In genomic region chr5:140966293-140967225, GRCh38 we compare ENCODE assay signal across 9 cellular contexts. TPM values are rescaled to one million over a fixed set of nuclear protein-coding genes. Genes with fewer than 3 reads are reported as not detected.
DNase-seq lines count a peak whose midpoint lies in the region; ATAC-seq and TF ChIP-seq lines count a peak whose summit lies in the region.
"Had no signal": no experiment of that assay in that cellular context is flagged by ENCODE, and none has a peak within 500 bp of the region (broad histone marks: within the 10 kb centered on the region; RNA-seq: fewer than 3 reads in every experiment).

Gene PCDHAC2, plus strand, starts transcription at chr5:140966476. Its CDS starts 291 bp downstream, at chr5:140966767.

- H3K4me3 Mint-ChIP-seq in H9: peak within 1 kb of the TSS; percentile 82 to 94
- H3K4me3 Mint-ChIP-seq in effector memory CD8-positive, alpha-beta T cell: no peak within 1 kb of the TSS

- H3K9me3 Mint-ChIP-seq in H9: no peaks in the 10 kb centered on the region
- no peaks in the 10 kb centered on the region for H3K9me3 Mint-ChIP-seq in effector memory CD8-positive, alpha-beta T cell

- H4K91ac ChIP-seq in H9 (ENCODE audit: insufficient read length, low read depth, low read length): no peak within 1 kb of the TSS

- no peak within 1 kb of the TSS for H4K8ac ChIP-seq in H9 (replicated peaks; ENCODE audit: insufficient read length, low read depth, low read length)

- H3K79me2 ChIP-seq in H9 (ENCODE audit: insufficient read depth, low read length) (no peaks in the 10 kb centered on the region), PC-3 (ENCODE audit: low read length) (peaks cover 11% of the 10 kb centered on the region; the same call in 1 of the 2 replicates)

- H3K4me2 ChIP-seq in H9 (ENCODE audit: insufficient read depth, insufficient read length, low read length) (peak within 1 kb of the TSS; percentile 54), PC-3 (ENCODE audit: low read length) (peak within 1 kb of the TSS; percentile 97)

- H3K4me3 ChIP-seq in PC-3 (ENCODE audit: low read length) (peak within 1 kb of the TSS; percentile 90), esophagus squamous epithelium (peak within 1 kb of the TSS; percentile 31 to 67 (median 47)), mucosa of stomach (ENCODE audit: low read length) (no peak within 1 kb of the TSS)
- H3K4me3 ChIP-seq: K562 had no signal

- CTCF ChIA-PET in PC-3 (lab: Charles Lee): interaction anchor here (0.6 to 1.4 kb wide), 4 partner anchors 74 to 145 kb away, joined by 4 to 7 read pairs (median 4); partner anchors contain the start of gene PCDHA5

- H3K27ac ChIP-seq in H9 (ENCODE audit: insufficient read length, low read depth, low read length) (no peak within 1 kb of the TSS), PC-3 (ENCODE audit: low read length) (no peak within 1 kb of the TSS), esophagus squamous epithelium (no peak within 1 kb of the TSS)

- H3T11ph ChIP-seq in H9 (ENCODE audit: low read length): no peak within 1 kb of the TSS

- H3K9me2 ChIP-seq in PC-3 (replicated peaks; ENCODE audit: low read length): no peaks in the 10 kb centered on the region

- peaks cover 40 to 44% of the 10 kb centered on the region in 2 experiments for H3K4me1 Mint-ChIP-seq in H9
- H3K4me1 Mint-ChIP-seq in effector memory CD8-positive, alpha-beta T cell (ENCODE audit: low read depth in 2 of 2): no peaks in the 10 kb centered on the region

- H3K23me2 ChIP-seq in H9 (ENCODE audit: insufficient read length, low read depth, low read length, poor library complexity, severe bottlenecking): peaks cover 14% of the 10 kb centered on the region

- peak within 1 kb of the TSS in 2 of 3 experiments; percentile 54 to 83; a peak in 3 of 7 replicates for H3K27ac Mint-ChIP-seq in H9
- no peak within 1 kb of the TSS for H3K27ac Mint-ChIP-seq in effector memory CD8-positive, alpha-beta T cell

- peaks cover 3% of the 10 kb centered on the region; the same call in 1 of the 2 replicates for H3K4me1 ChIP-seq in H9 (ENCODE audit: insufficient read depth, low read length)
- H3K4me1 ChIP-seq in PC-3 (ENCODE audit: insufficient read depth, low read length): peaks cover 21% of the 10 kb centered on the region
- peaks cover 0 to 18% (median 10%) of the 10 kb centered on the region in 3 donors for H3K4me1 ChIP-seq in esophagus squamous epithelium
- peaks cover 3% of the 10 kb centered on the region for H3K4me1 ChIP-seq in mucosa of stomach (ENCODE audit: control insufficient read depth, insufficient read depth, low read length)

- peaks cover 2% of the 10 kb centered on the region for H4K20me1 ChIP-seq in H9 (ENCODE audit: control insufficient read depth, insufficient read depth, insufficient read length)
- no peaks in the 10 kb centered on the region for H4K20me1 ChIP-seq in PC-3 (ENCODE audit: low read length)

- no peak within 1 kb of the TSS for H2BK12ac ChIP-seq in H9 (ENCODE audit: insufficient read length, low read depth, low read length)

- peaks cover 0 to 4% (median 2%) of the 10 kb centered on the region in 3 experiments; a peak in 3 of 7 replicates for H3K36me3 Mint-ChIP-seq in H9 (ENCODE audit: insufficient read depth in 1 of 3, low read depth in 3 of 3)
- H3K36me3 Mint-ChIP-seq in effector memory CD8-positive, alpha-beta T cell (ENCODE audit: insufficient read depth): no peaks in the 10 kb centered on the region

- no peaks in the 10 kb centered on the region for H3K9me3 ChIP-seq in H9 (ENCODE audit: control insufficient read depth, low read depth, low read length)
- H3K9me3 ChIP-seq in PC-3 (ENCODE audit: low read length): no peaks in the 10 kb centered on the region
- no peaks in the 10 kb centered on the region for H3K9me3 ChIP-seq in esophagus squamous epithelium
- no peaks in the 10 kb centered on the region for H3K9me3 ChIP-seq in mucosa of stomach (ENCODE audit: control insufficient read depth, low read length)

- POLR2A ChIA-PET in PC-3 (lab: Charles Lee; ENCODE audit: unreplicated experiment): interaction anchor here (0.6 to 1.7 kb wide), 4 partner anchors 17 to 1648 kb away, joined by 4 to 6 read pairs (median 4); no protein-coding TSS in a partner anchor

- H3K27me3 Mint-ChIP-seq in H9 (ENCODE audit: low read depth): peaks cover 41% of the 10 kb centered on the region
- H3K27me3 Mint-ChIP-seq in effector memory CD8-positive, alpha-beta T cell: peaks cover 28 to 60% of the 10 kb centered on the region in 2 donors

- no TSS peak for BruUV-seq in PC-3 (replicated peaks; lab: Mats Ljungman, UMichigan)

- peak within 1 kb of the TSS; percentile 44 for H3K9ac ChIP-seq in H9 (ENCODE audit: extremely low read depth, insufficient read length, low read length)
- H3K9ac ChIP-seq in PC-3 (ENCODE audit: low read length): peak within 1 kb of the TSS; percentile 42; the same call in 1 of the 2 replicates
- peak within 1 kb of the TSS; percentile 34 for H3K9ac ChIP-seq in mucosa of stomach (ENCODE audit: low read length)

- no peak within 1 kb of the TSS for H3K4ac ChIP-seq in H9 (ENCODE audit: low read depth, low read length)

- no peak within 1 kb of the TSS for H2AK5ac ChIP-seq in H9 (ENCODE audit: insufficient read length, low read length)

- peak; percentile 83 for DNase-seq in H9
- DNase-seq in PC-3: peak; percentile 60
- no peak for DNase-seq in esophagus squamous epithelium (lab: John Stamatoyannopoulos, UW)
- no peak for DNase-seq in NK-92 treated with Interleukin-12 subunit alpha and Interleukin-12 subunit beta, amount 100 ng/mL, for 24 hours (lab: John Stamatoyannopoulos, UW)
- DNase-seq in effector memory CD8-positive, alpha-beta T cell: no peak

- no peak within 1 kb of the TSS for H4K5ac ChIP-seq in H9 (ENCODE audit: insufficient read length, low read depth, low read length)

- H3K23ac ChIP-seq in H9 (ENCODE audit: insufficient read length, low read depth, low read length): no peak within 1 kb of the TSS

- H2BK5ac ChIP-seq in H9 (ENCODE audit: insufficient read length, low read length): no peak within 1 kb of the TSS

- no peak within 1 kb of the TSS for H3K56ac ChIP-seq in H9 (ENCODE audit: insufficient read length, low read depth, low read length)

- no peak within 1 kb of the TSS for H2BK20ac ChIP-seq in H9 (ENCODE audit: low read depth, low read length, poor library complexity, severe bottlenecking)

- H3K18ac ChIP-seq in H9 (ENCODE audit: insufficient read length, low read depth, low read length): no peak within 1 kb of the TSS

- no peak within 1 kb of the TSS for H2BK120ac ChIP-seq in H9 (ENCODE audit: low read depth, low read length, poor library complexity, severe bottlenecking)

- TF ChIP-seq CTCF in H9 (conservative IDR thresholded peaks at IDR 0.05) (no peak), PC-3 (conservative IDR thresholded peaks at IDR 0.05; ENCODE audit: low read depth, low read length) (no peak), esophagus squamous epithelium (IDR thresholded peaks at IDR 0.05) (no peak)

- H2AFZ ChIP-seq in H9 (ENCODE audit: low read length): no peak within 1 kb of the TSS
- H2AFZ ChIP-seq in PC-3 (ENCODE audit: low read length): peak within 1 kb of the TSS; percentile 94

- no peak for TF ChIP-seq POLR2A in esophagus squamous epithelium (IDR thresholded peaks at IDR 0.05)

- H3F3A ChIP-seq in PC-3 (ENCODE audit: low read length, unreplicated experiment): no peaks in the 10 kb centered on the region

- intact Hi-C loops in PC-3 (cut with micrococcal nuclease): loop anchor here (1.0 to 5.0 kb wide), 3 partner anchors 36 to 74 kb away; partner anchors contain the start of gene PCDHAC1
- intact Hi-C loops in esophagus squamous epithelium (cut with DNase I): no loop called here

- H2BK15ac ChIP-seq in H9 (ENCODE audit: low read depth, low read length): no peak within 1 kb of the TSS

- no peak within 1 kb of the TSS; the same call in 1 of the 2 replicates for H3K14ac ChIP-seq in H9 (ENCODE audit: insufficient read depth, low read length)

- ATAC-seq in PC-3 (peak; percentile 79), GM21717 (IDR thresholded peaks at IDR 0.05; ENCODE audit: unreplicated experiment) (no peak), HG03159 (IDR thresholded peaks at IDR 0.05; ENCODE audit: unreplicated experiment) (no peak)
- ATAC-seq in effector memory CD8-positive, alpha-beta T cell (replicated peaks): no peak
- ATAC-seq: K562 had no signal

- H3K27me3 ChIP-seq in H9 (ENCODE audit: insufficient read depth, low read length): peaks cover 6% of the 10 kb centered on the region; the same call in 1 of the 2 replicates
- no peaks in the 10 kb centered on the region for H3K27me3 ChIP-seq in PC-3 (ENCODE audit: low read length)
- peaks cover 0 to 57% (median 0%) of the 10 kb centered on the region in 4 donors for H3K27me3 ChIP-seq in esophagus squamous epithelium
- H3K27me3 ChIP-seq in mucosa of stomach (ENCODE audit: control insufficient read depth, insufficient read depth, low read length): peaks cover 30% of the 10 kb centered on the region

- no peaks in the 10 kb centered on the region for H3K36me3 ChIP-seq in PC-3 (ENCODE audit: low read depth, low read length)
- H3K36me3 ChIP-seq in esophagus squamous epithelium: no peaks in the 10 kb centered on the region
- H3K36me3 ChIP-seq in mucosa of stomach (ENCODE audit: control insufficient read depth, insufficient read depth, low read length): no peaks in the 10 kb centered on the region

- H3K79me1 ChIP-seq in H9 (ENCODE audit: insufficient read depth, low read depth, low read length, poor library complexity, severe bottlenecking): no peaks in the 10 kb centered on the region

- WGBS in H9 (ENCODE audit: extremely low coverage, insufficient read length, low lambda C conversion rate): no CpG with 5 or more reads among the region's 80 CpGs
- 4% methylated on average over 21 of the region's 80 CpGs; no CpG with 5 or more reads in 1 of the 2 donors for WGBS in esophagus squamous epithelium, 2 donors

RNA-seq across cellular contexts. Expression of gene PCDHAC2, which starts in this region (rescaled TPM):
- total RNA-seq in H9 (2021) (4.8 and 5.4 TPM in 2 replicates), PC-3 (2014; rRNA removed) (4.2 and 8.2 TPM in 2 replicates), esophagus squamous epithelium (1 to 10 TPM in 1 of 4 donors, under 1 TPM in 1, not detected in 2; 0.19 to 2.2 TPM)
- total RNA-seq: K562 had no signal

Comparison
In these comparisons a context has a peak if more than half of its experiments do, and no peak if none do; other contexts are left out.
1. DNase-seq: peak in H9 (single experiment) and PC-3 (single experiment); none in esophagus squamous epithelium (single experiment), NK-92 treated with Interleukin-12 subunit alpha and Interleukin-12 subunit beta, amount 100 ng/mL, for 24 hours (single experiment) and effector memory CD8-positive, alpha-beta T cell (0 of 3).
2. H3K27ac Mint-ChIP-seq: peak in H9 (2 of 3); none in effector memory CD8-positive, alpha-beta T cell (0 of 2).
3. H3K4me3 Mint-ChIP-seq: peak in H9 (2 of 2); none in effector memory CD8-positive, alpha-beta T cell (0 of 2).
4. Peak in every context shown above with its lines, with median percentiles within 50 percentile points of each other: H3K9ac ChIP-seq.